26 cellular contexts compared by ENCODE assay signal in the genomic region with DNA sequence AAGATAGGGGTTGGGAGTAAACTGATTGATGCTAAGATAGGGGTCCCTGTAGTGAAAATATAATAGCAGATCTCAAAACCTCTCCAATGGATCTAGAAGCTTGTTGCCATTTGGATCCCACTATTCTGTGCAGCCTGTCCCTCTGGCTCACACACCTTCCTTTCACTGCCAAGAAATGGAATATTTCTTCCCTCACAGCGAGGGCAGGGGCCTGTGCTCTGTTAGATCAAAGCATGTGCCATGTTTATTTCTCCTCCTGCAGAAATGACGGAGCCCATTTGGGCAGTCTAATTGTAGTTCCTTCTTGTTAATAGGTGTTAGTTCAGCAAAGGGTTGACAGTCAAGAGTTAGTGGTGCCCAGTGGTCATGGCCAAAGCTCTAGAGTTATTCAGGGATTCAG.
"Had no signal": no experiment of that assay in that cellular context is flagged by ENCODE, and none has a peak within 500 bp of the region (broad histone marks: within the 10 kb centered on the region; RNA-seq: fewer than 3 reads in every experiment).

No MANE protein-coding gene starts in this region.

- H3K9me3 ChIP-seq: esophagus muscularis mucosa, gastroesophageal sphincter, neutrophil had no signal

- H2AFZ ChIP-seq: parathyroid adenoma had no signal

- H3K36me3 ChIP-seq: brain microvascular endothelial cell had no signal

- H3K27me3 ChIP-seq: brain microvascular endothelial cell, esophagus muscularis mucosa, gastroesophageal sphincter, neutrophil had no signal

- H3K27ac ChIP-seq: brain microvascular endothelial cell, esophagus muscularis mucosa, gastroesophageal sphincter, neutrophil, parathyroid adenoma had no signal

- H3K9ac ChIP-seq: parathyroid adenoma had no signal

- FAIRE-seq: endothelial cell of umbilical vein had no signal

- H3K79me2 ChIP-seq: parathyroid adenoma had no signal

- DNase-seq: activated CD4-positive, alpha-beta T cell treated with anti-CD3 and anti-CD28 coated beads, Interleukin-2, amount 10 ng/mL, durations not matched to agents 7 days and 5 days; activated CD8-positive, alpha-beta memory T cell treated with anti-CD3 and anti-CD28 coated beads, Interleukin-2, amount 50 U/mL, for 4 hours; activated CD8-positive, alpha-beta T cell treated with anti-CD3 and anti-CD28 coated beads, Interleukin-2, amount 10 ng/mL, durations not matched to agents 7 days and 5 days; activated naive CD4-positive, alpha-beta T cell treated with anti-CD3 and anti-CD28 coated beads for 36 hours; activated naive CD8-positive, alpha-beta T cell treated with anti-CD3 and anti-CD28 coated beads, Interleukin-2, amount 50 U/mL, for 24 hours; activated T-cell treated with anti-CD3 and anti-CD28 coated beads, Interleukin-2, amount 50 U/mL, for 4 hours; anterior cingulate cortex; brain microvascular endothelial cell; dermis blood vessel endothelial cell; effector memory CD4-positive, alpha-beta T cell; immature natural killer cell; kidney glomerular epithelial cell; mesendoderm; naive thymus-derived CD8-positive, alpha-beta T cell; stimulated activated CD4-positive, alpha-beta T cell treated with anti-CD3 and anti-CD28 coated beads, Interleukin-12 subunit alpha, Interleukin-12 subunit beta, amount 100 ng/mL, for 4 hours; stimulated activated CD4-positive, alpha-beta T cell treated with anti-CD3 and anti-CD28 coated beads, Interleukin-1b, Interleukin-23, amount 100 ng/mL, for 48 hours; stimulated activated CD8-positive, alpha-beta memory T cell treated with anti-CD3 and anti-CD28 coated beads, Interleukin-4, amount 100 ng/mL, for 48 hours; stimulated activated naive CD4-positive, alpha-beta T cell; T-helper 1 cell; T1000 had no signal

- H3K4me1 ChIP-seq: gastroesophageal sphincter, parathyroid adenoma had no signal

- ATAC-seq: activated CD4-positive, CD25-positive, alpha-beta regulatory T cell treated with anti-CD3 and anti-CD28 coated beads, Interleukin-2, amount 50 U/mL, for 24 hours; activated CD8-positive, alpha-beta T cell treated with anti-CD3 and anti-CD28 coated beads, Interleukin-2, amount 10 ng/mL, durations not matched to agents 7 days and 5 days; activated naive CD8-positive, alpha-beta T cell treated with anti-CD3 and anti-CD28 coated beads, Interleukin-2, amount 50 U/mL, for 24 hours; activated T-cell treated with anti-CD3 and anti-CD28 coated beads, Interleukin-2, amount 50 U/mL, for 4 hours; gastroesophageal sphincter; naive thymus-derived CD8-positive, alpha-beta T cell had no signal

- H3K4me3 ChIP-seq: esophagus muscularis mucosa, gastroesophageal sphincter had no signal
